Comparison of ENCODE assay signal across 23 cellular contexts in genomic region chr2:109133746-109134145, GRCh38. TPM values are rescaled to one million over a fixed set of nuclear protein-coding genes. Genes with fewer than 3 reads are reported as not detected.
"Had no signal": no experiment of that assay in that cellular context is flagged by ENCODE, and none has a peak within 500 bp of the region (broad histone marks: within the 10 kb centered on the region; RNA-seq: fewer than 3 reads in every experiment).

No MANE protein-coding gene starts in this region.

- H3K36me3 Mint-ChIP-seq: activated CD4-positive, alpha-beta memory T cell treated with anti-CD3 and anti-CD28 coated beads for 36 hours; activated naive CD8-positive, alpha-beta T cell had no signal

- H3K4me3 ChIP-seq: adrenal gland, breast epithelium, K562 had no signal

- H3K9me3 Mint-ChIP-seq: activated B cell treated with CpG ODN at 0.5 μM for 24 hours; activated CD4-positive, alpha-beta memory T cell treated with anti-CD3 and anti-CD28 coated beads for 36 hours; activated CD4-positive, alpha-beta T cell treated with anti-CD3 and anti-CD28 coated beads, Interleukin-2, amount 10 ng/mL, durations not matched to agents 7 days and 5 days; activated T-cell treated with anti-CD3 and anti-CD28 coated beads, Interleukin-2, amount 50 U/mL, for 72 hours had no signal

- H3K4me3 Mint-ChIP-seq: activated B cell treated with CpG ODN at 0.5 μM for 24 hours; activated CD4-positive, alpha-beta memory T cell treated with anti-CD3 and anti-CD28 coated beads for 36 hours; activated CD4-positive, alpha-beta T cell treated with anti-CD3 and anti-CD28 coated beads, Interleukin-2, amount 10 ng/mL, durations not matched to agents 7 days and 5 days; activated naive CD8-positive, alpha-beta T cell; activated T-cell treated with anti-CD3 and anti-CD28 coated beads, Interleukin-2, amount 50 U/mL, for 72 hours; T-helper 17 cell had no signal

- H3K9me3 ChIP-seq: adrenal gland, breast epithelium had no signal

- H3K36me3 ChIP-seq: adrenal gland, breast epithelium had no signal

- H3K27me3 Mint-ChIP-seq: activated naive CD8-positive, alpha-beta T cell had no signal

- H3K27ac ChIP-seq: adrenal gland, breast epithelium had no signal

- DNase-seq: activated B cell treated with CpG ODN at 0.5 μM for 24 hours; activated CD4-positive, alpha-beta memory T cell treated with anti-CD3 and anti-CD28 coated beads for 36 hours; activated CD4-positive, alpha-beta T cell treated with anti-CD3 and anti-CD28 coated beads for 1 hour; activated CD4-positive, alpha-beta T cell treated with anti-CD3 and anti-CD28 coated beads, Interleukin-2, amount 10 ng/mL, durations not matched to agents 7 days and 5 days; activated naive CD4-positive, alpha-beta T cell treated with Interleukin-2 at 50 U/mL for 16 hours; activated T-cell treated with anti-CD3 and anti-CD28 coated beads, Interleukin-2, amount 50 U/mL, for 72 hours; anterior cingulate cortex; caudate nucleus; Karpas-422; NCI-H1105 treated with DMSO at 0.1 percent for 48 hours; NCI-H1436 treated with DMSO at 0.1 percent for 48 hours; NCI-H187; NCI-H2081; NCI-H510A treated with DMSO at 0.1 percent for 48 hours; NCI-H69; PC-3; SIG-M5; T-helper 17 cell; T-helper 9 cell had no signal

- H3K27ac Mint-ChIP-seq: activated B cell treated with CpG ODN at 0.5 μM for 24 hours; activated CD4-positive, alpha-beta memory T cell treated with anti-CD3 and anti-CD28 coated beads for 36 hours; activated CD4-positive, alpha-beta T cell treated with anti-CD3 and anti-CD28 coated beads, Interleukin-2, amount 10 ng/mL, durations not matched to agents 7 days and 5 days; activated naive CD8-positive, alpha-beta T cell; activated T-cell treated with anti-CD3 and anti-CD28 coated beads, Interleukin-2, amount 50 U/mL, for 72 hours; T-helper 17 cell had no signal

- ATAC-seq: activated T-cell treated with anti-CD3 and anti-CD28 coated beads, Interleukin-2, amount 50 U/mL, for 72 hours; K562; PC-3; T-helper 17 cell had no signal

- H3K27me3 ChIP-seq: adrenal gland had no signal

RNA-seq across cellular contexts. Expression of gene SH3RF3, which starts 4.7 kb away (rescaled TPM):
- polyA plus RNA-seq: K562 had no signal
